Comparison of ENCODE assay signal across 11 cellular contexts in genomic region chr1:25134307-25134706, GRCh38.
"Had no signal": no experiment of that assay in that cellular context is flagged by ENCODE, and none has a peak within 500 bp of the region (broad histone marks: within the 10 kb centered on the region; RNA-seq: fewer than 3 reads in every experiment).

No MANE protein-coding gene starts in this region.

- FAIRE-seq: H1, H54 had no signal

- H3K4me3 ChIP-seq: GM23248, GM23338, HAP-1 had no signal

- DNase-seq: GM23248, GOT3, H7, H9, HCEC 1CT, HFFc6 had no signal

- H3K4me2 ChIP-seq: GM23338 had no signal

- H3K27ac ChIP-seq: GM23248 had no signal

- H3K9ac ChIP-seq: GM23248 had no signal

- H3K4me1 ChIP-seq: HAP-1 had no signal

- H3K36me3 ChIP-seq: HAP-1 had no signal

- H3K27ac Mint-ChIP-seq: GM23338, H9, HFFc6 had no signal

- H3K4me3 Mint-ChIP-seq: GM23338, H9, HFFc6 had no signal

- ATAC-seq: GM23338, HCT116 had no signal

- H3K9me3 Mint-ChIP-seq: GM23338, H9, HFFc6 had no signal

- H2AFZ ChIP-seq: GM23248, GM23338 had no signal

- H3K9me3 ChIP-seq: HAP-1 had no signal
